ENCODE assay signal across 1 cellular context in the genomic region with DNA sequence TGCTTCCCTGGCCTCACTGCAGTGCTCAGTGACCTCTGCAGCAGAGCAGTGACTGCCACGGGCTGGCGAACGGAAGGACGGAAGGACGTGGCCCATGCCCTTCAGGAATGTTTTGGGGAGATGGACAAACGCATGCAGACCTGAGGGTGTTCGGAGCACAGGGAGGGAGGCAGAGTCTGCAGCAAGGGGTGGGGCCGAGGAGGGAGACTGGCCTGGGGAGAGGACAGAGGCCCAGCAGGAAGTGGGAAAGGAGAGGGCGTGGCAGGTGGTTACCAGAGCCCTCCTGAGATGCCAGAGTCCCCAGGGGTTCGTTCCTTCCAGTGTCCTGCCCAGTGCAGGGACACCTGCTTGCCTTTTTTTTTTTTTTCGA.
TF ChIP-seq lines count a peak whose summit lies in the region.

No MANE protein-coding gene starts in this region.

TF ChIP-seq in A549, 52 proteins besides CTCF, POLR2A, EP300 and RAD21 (continued from another document):
- TF ChIP-seq JUN (IDR thresholded peaks at IDR 0.05): no peak
- no peak for TF ChIP-seq CEBPB (IDR thresholded peaks at IDR 0.05)
- TF ChIP-seq NR3C1 (IDR thresholded peaks at IDR 0.05): no peak
- no peak for TF ChIP-seq ZFP36 (IDR thresholded peaks at IDR 0.05; ENCODE audit: borderline replicate concordance, partially characterized antibody)
